ENCODE assay signal across 20 cellular contexts in genomic region chr14:93084402-93084801, GRCh38.
"Had no signal": no experiment of that assay in that cellular context is flagged by ENCODE, and none has a peak within 500 bp of the region (broad histone marks: within the 10 kb centered on the region; RNA-seq: fewer than 3 reads in every experiment).

No MANE protein-coding gene starts in this region.

- H3K9me3 Mint-ChIP-seq: activated naive CD4-positive, alpha-beta T cell treated with anti-CD3 and anti-CD28 coated beads, Interleukin-2, amount 50 U/mL, for 72 hours; activated T-cell treated with anti-CD3 and anti-CD28 coated beads, Interleukin-2, amount 50 U/mL, for 4 hours had no signal

- H3K9me3 ChIP-seq: thoracic aorta, upper lobe of right lung had no signal

- ATAC-seq: activated CD8-positive, alpha-beta memory T cell treated with anti-CD3 and anti-CD28 coated beads, Interleukin-2, amount 10 ng/mL, durations not matched to agents 7 days and 5 days; activated naive CD4-positive, alpha-beta T cell treated with anti-CD3 and anti-CD28 coated beads, Interleukin-2, amount 50 U/mL, for 72 hours; activated T-cell treated with anti-CD3 and anti-CD28 coated beads, Interleukin-2, amount 50 U/mL, for 4 hours had no signal

- DNase-seq: activated CD4-positive, alpha-beta T cell treated with anti-CD3 and anti-CD28 coated beads for 1 hour; activated CD4-positive, alpha-beta T cell treated with anti-CD3 and anti-CD28 coated beads, Interleukin-2, amount 50 U/mL, for 4 hours; activated CD8-positive, alpha-beta memory T cell treated with anti-CD3 and anti-CD28 coated beads, Interleukin-2, amount 10 ng/mL, durations not matched to agents 7 days and 5 days; activated effector memory CD4-positive, alpha-beta T cell treated with anti-CD3 and anti-CD28 coated beads, Interleukin-2, amount 50 U/mL, for 16 hours; activated T-cell treated with anti-CD3 and anti-CD28 coated beads, Interleukin-2, amount 50 U/mL, for 4 hours; anterior cingulate cortex; brain microvascular endothelial cell; cortex of kidney; effector CD8-positive, alpha-beta T cell; islet precursor cell; small intestine; stimulated activated CD4-positive, alpha-beta T cell treated with anti-CD3 and anti-CD28 coated beads, Interleukin-4, amount 100 ng/mL, for 4 hours; stimulated activated CD8-positive, alpha-beta memory T cell treated with anti-CD3 and anti-CD28 coated beads, Interleukin-4, amount 100 ng/mL, for 48 hours; T-helper 1 cell; T1000; upper lobe of right lung had no signal

- H3K36me3 Mint-ChIP-seq: activated naive CD4-positive, alpha-beta T cell treated with anti-CD3 and anti-CD28 coated beads, Interleukin-2, amount 50 U/mL, for 72 hours had no signal

- H3K27me3 ChIP-seq: brain microvascular endothelial cell, heart left ventricle, upper lobe of right lung had no signal

- H3K36me3 ChIP-seq: brain microvascular endothelial cell, heart left ventricle, thoracic aorta, upper lobe of right lung had no signal

- H3K27me3 Mint-ChIP-seq: activated CD8-positive, alpha-beta memory T cell treated with anti-CD3 and anti-CD28 coated beads, Interleukin-2, amount 10 ng/mL, durations not matched to agents 7 days and 5 days had no signal

- H3K27ac ChIP-seq: brain microvascular endothelial cell, thoracic aorta, upper lobe of right lung had no signal

- H3K4me3 ChIP-seq: heart left ventricle, SK-N-MC, thoracic aorta, upper lobe of right lung had no signal

- H3K4me3 Mint-ChIP-seq: activated CD8-positive, alpha-beta memory T cell treated with anti-CD3 and anti-CD28 coated beads, Interleukin-2, amount 10 ng/mL, durations not matched to agents 7 days and 5 days; activated T-cell treated with anti-CD3 and anti-CD28 coated beads, Interleukin-2, amount 50 U/mL, for 4 hours had no signal
